20 cellular contexts compared by ENCODE assay signal in the genomic region with DNA sequence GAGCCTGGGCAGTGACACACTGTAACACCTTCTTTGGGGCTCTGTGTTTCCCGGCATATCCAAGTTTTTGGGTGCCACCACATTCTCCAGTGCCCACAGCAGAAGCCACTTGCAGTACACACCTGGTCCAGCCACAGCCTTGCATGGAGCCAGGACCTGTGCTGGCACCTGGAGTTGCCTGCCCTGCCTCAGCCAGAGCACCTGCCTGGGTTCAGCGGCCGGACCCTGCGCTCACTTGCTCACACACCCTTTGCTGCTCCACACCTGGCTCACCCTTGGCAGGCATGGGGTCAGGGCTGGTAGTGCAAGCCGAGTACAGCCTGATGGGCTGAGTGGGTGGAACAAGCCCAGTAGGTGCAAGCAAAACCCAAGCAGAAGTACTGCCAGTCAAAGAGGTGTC.
"Had no signal": no experiment of that assay in that cellular context is flagged by ENCODE, and none has a peak within 500 bp of the region (broad histone marks: within the 10 kb centered on the region; RNA-seq: fewer than 3 reads in every experiment).

No MANE protein-coding gene starts in this region.

- H3K27ac Mint-ChIP-seq: activated CD4-positive, alpha-beta T cell treated with anti-CD3 and anti-CD28 coated beads for 36 hours; activated CD8-positive, alpha-beta T cell treated with anti-CD3 and anti-CD28 coated beads, Interleukin-2, amount 10 ng/mL, durations not matched to agents 7 days and 5 days; activated naive CD4-positive, alpha-beta T cell treated with anti-CD3 and anti-CD28 coated beads, Interleukin-2, amount 10 ng/mL, durations not matched to agents 7 days and 5 days; activated naive CD8-positive, alpha-beta T cell treated with anti-CD3 and anti-CD28 coated beads, Interleukin-2, amount 10 ng/mL, durations not matched to agents 7 days and 5 days; mesothelial cell of epicardium; naive B cell; nephron progenitor cell; T-cell; type B pancreatic cell had no signal

- H3K36me3 Mint-ChIP-seq: activated naive CD4-positive, alpha-beta T cell treated with anti-CD3 and anti-CD28 coated beads, Interleukin-2, amount 10 ng/mL, durations not matched to agents 7 days and 5 days; activated naive CD8-positive, alpha-beta T cell treated with anti-CD3 and anti-CD28 coated beads, Interleukin-2, amount 10 ng/mL, durations not matched to agents 7 days and 5 days; mesothelial cell of epicardium; naive B cell; T-cell; type B pancreatic cell had no signal

- ATAC-seq: activated CD4-positive, alpha-beta T cell treated with anti-CD3 and anti-CD28 coated beads for 36 hours; activated CD8-positive, alpha-beta T cell treated with anti-CD3 and anti-CD28 coated beads, Interleukin-2, amount 10 ng/mL, durations not matched to agents 7 days and 5 days; esophagus mucosa; left colon; pancreas; psoas muscle; T-cell had no signal

- H3K27me3 Mint-ChIP-seq: activated CD4-positive, alpha-beta T cell treated with anti-CD3 and anti-CD28 coated beads for 36 hours; activated naive CD4-positive, alpha-beta T cell treated with anti-CD3 and anti-CD28 coated beads, Interleukin-2, amount 10 ng/mL, durations not matched to agents 7 days and 5 days; activated naive CD8-positive, alpha-beta T cell treated with anti-CD3 and anti-CD28 coated beads, Interleukin-2, amount 10 ng/mL, durations not matched to agents 7 days and 5 days; naive B cell; T-cell had no signal

- H3K27me3 ChIP-seq: pancreas, vagina had no signal

- DNase-seq: activated CD4-positive, alpha-beta T cell treated with anti-CD3 and anti-CD28 coated beads for 36 hours; activated CD4-positive, CD25-positive, alpha-beta regulatory T cell; activated CD8-positive, alpha-beta T cell treated with anti-CD3 and anti-CD28 coated beads, Interleukin-2, amount 10 ng/mL, durations not matched to agents 7 days and 5 days; activated effector memory CD4-positive, alpha-beta T cell treated with Interleukin-2 at 50 U/mL for 16 hours; activated naive CD4-positive, alpha-beta T cell treated with anti-CD3 and anti-CD28 coated beads, Interleukin-2, amount 10 ng/mL, durations not matched to agents 7 days and 5 days; activated naive CD8-positive, alpha-beta T cell treated with anti-CD3 and anti-CD28 coated beads, Interleukin-2, amount 10 ng/mL, durations not matched to agents 7 days and 5 days; cortex of kidney; foreskin fibroblast; left colon; naive B cell; nephron progenitor cell; stimulated activated CD4-positive, alpha-beta T cell treated with anti-CD3 and anti-CD28 coated beads, Interleukin-2, amount 100 ng/mL, for 48 hours; stimulated activated naive CD4-positive, alpha-beta T cell treated with Interleukin-2 at 50 U/mL for 16 hours; T-cell had no signal

- H3K36me3 ChIP-seq: pancreas, vagina had no signal

- H3K4me3 ChIP-seq: pancreas, psoas muscle, vagina had no signal

- H3K4me1 ChIP-seq: pancreas, psoas muscle, vagina had no signal

- H3K27ac ChIP-seq: pancreas, psoas muscle, vagina had no signal

- H3K9me3 Mint-ChIP-seq: nephron progenitor cell, type B pancreatic cell had no signal

- H3K9me3 ChIP-seq: pancreas, psoas muscle, vagina had no signal

- H3K4me3 Mint-ChIP-seq: activated CD4-positive, alpha-beta T cell treated with anti-CD3 and anti-CD28 coated beads for 36 hours; activated CD8-positive, alpha-beta T cell treated with anti-CD3 and anti-CD28 coated beads, Interleukin-2, amount 10 ng/mL, durations not matched to agents 7 days and 5 days; activated naive CD4-positive, alpha-beta T cell treated with anti-CD3 and anti-CD28 coated beads, Interleukin-2, amount 10 ng/mL, durations not matched to agents 7 days and 5 days; activated naive CD8-positive, alpha-beta T cell treated with anti-CD3 and anti-CD28 coated beads, Interleukin-2, amount 10 ng/mL, durations not matched to agents 7 days and 5 days; mesothelial cell of epicardium; naive B cell; nephron progenitor cell; T-cell; type B pancreatic cell had no signal

- H3K4me1 Mint-ChIP-seq: activated CD4-positive, alpha-beta T cell treated with anti-CD3 and anti-CD28 coated beads for 36 hours; activated naive CD4-positive, alpha-beta T cell treated with anti-CD3 and anti-CD28 coated beads, Interleukin-2, amount 10 ng/mL, durations not matched to agents 7 days and 5 days; activated naive CD8-positive, alpha-beta T cell treated with anti-CD3 and anti-CD28 coated beads, Interleukin-2, amount 10 ng/mL, durations not matched to agents 7 days and 5 days; mesothelial cell of epicardium; naive B cell; nephron progenitor cell; T-cell had no signal
